In the genomic region with DNA sequence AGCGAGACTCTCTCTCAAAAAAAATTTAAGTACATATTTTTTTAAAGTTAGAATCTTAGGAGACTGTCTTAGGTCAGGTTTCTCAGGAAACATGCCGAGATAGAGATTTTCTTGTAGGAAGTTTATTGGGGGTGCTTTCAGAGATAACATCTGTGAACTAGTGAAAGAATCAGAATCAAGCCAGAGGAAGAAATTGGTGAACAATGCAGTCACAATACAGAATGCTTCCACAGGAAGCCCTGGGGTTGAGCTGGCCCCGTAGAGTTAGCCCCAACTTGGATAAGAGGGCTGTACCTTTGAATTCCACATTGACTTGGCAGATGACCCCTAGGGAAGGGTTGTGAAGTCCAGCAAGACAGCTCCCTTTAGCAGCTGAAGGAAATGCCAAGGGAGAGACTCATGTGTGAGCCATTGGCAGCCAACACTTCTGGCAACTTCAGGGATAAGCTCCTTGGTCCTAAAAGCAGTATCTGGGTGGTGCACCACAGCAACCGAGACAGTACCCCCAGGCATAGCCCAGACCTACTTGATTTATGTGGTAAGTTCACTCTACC, we compare ENCODE assay signal across 1 cellular context.
TF ChIP-seq lines count a peak whose summit lies in the region.

No MANE protein-coding gene starts in this region.

TF ChIP-seq in HEK293, 187 proteins besides CTCF, POLR2A, EP300 and RAD21:
- TF ChIP-seq ZNF48 (tag by site-specific recombination; IDR thresholded peaks at IDR 0.05): no peak
- TF ChIP-seq ZNF37A (tag by site-specific recombination; IDR thresholded peaks at IDR 0.05): no peak
- TF ChIP-seq, protein P1, sequence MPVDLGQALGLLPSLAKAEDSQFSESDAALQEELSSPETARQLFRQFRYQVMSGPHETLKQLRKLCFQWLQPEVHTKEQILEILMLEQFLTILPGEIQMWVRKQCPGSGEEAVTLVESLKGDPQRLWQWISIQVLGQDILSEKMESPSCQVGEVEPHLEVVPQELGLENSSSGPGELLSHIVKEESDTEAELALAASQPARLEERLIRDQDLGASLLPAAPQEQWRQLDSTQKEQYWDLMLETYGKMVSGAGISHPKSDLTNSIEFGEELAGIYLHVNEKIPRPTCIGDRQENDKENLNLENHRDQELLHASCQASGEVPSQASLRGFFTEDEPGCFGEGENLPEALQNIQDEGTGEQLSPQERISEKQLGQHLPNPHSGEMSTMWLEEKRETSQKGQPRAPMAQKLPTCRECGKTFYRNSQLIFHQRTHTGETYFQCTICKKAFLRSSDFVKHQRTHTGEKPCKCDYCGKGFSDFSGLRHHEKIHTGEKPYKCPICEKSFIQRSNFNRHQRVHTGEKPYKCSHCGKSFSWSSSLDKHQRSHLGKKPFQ (tag by site-specific recombination; IDR thresholded peaks at IDR 0.05): no peak
- TF ChIP-seq ZBTB48 (tag by site-specific recombination; IDR thresholded peaks at IDR 0.05): 0 out of 2 replicates have a peak, but pooled peaks have one; percentile 19
- TF ChIP-seq, protein P2, sequence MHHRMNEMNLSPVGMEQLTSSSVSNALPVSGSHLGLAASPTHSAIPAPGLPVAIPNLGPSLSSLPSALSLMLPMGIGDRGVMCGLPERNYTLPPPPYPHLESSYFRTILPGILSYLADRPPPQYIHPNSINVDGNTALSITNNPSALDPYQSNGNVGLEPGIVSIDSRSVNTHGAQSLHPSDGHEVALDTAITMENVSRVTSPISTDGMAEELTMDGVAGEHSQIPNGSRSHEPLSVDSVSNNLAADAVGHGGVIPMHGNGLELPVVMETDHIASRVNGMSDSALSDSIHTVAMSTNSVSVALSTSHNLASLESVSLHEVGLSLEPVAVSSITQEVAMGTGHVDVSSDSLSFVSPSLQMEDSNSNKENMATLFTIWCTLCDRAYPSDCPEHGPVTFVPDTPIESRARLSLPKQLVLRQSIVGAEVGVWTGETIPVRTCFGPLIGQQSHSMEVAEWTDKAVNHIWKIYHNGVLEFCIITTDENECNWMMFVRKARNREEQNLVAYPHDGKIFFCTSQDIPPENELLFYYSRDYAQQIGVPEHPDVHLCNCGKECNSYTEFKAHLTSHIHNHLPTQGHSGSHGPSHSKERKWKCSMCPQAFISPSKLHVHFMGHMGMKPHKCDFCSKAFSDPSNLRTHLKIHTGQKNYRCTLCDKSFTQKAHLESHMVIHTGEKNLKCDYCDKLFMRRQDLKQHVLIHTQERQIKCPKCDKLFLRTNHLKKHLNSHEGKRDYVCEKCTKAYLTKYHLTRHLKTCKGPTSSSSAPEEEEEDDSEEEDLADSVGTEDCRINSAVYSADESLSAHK (tag by site-specific recombination; IDR thresholded peaks at IDR 0.05): no peak
- TF ChIP-seq ZNF747 (tag by site-specific recombination; IDR thresholded peaks at IDR 0.05): no peak
- no peak for TF ChIP-seq BCL11A (tag by site-specific recombination; IDR thresholded peaks at IDR 0.05; ENCODE audit: low read depth)
TF ChIP-seq in HEK293: peak in this region for 1.
